ENCODE assay signal across 20 cellular contexts in the genomic region with DNA sequence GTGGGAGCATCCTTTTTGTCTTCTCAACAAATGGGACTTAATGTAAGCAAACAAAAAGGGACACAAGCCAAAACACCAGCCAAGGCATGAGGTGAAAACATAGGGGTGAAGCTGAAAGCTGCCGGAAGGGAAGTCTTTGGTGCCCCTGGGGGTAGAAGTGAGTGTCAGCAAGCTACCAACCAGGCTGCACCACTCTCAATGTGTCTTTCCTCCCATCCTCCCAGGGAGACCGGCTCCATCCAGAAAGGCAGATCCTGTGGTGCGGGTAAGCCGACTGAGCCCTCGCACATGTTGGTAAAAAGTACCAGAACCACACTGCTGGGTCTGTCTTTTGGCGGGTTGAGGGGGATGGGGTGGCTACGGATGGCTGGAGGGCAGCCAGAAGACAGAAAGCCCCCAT. TPM values are rescaled to one million over a fixed set of nuclear protein-coding genes. Genes with fewer than 3 reads are reported as not detected.
DNase-seq lines count a peak whose midpoint lies in the region; ATAC-seq, FAIRE-seq and TF ChIP-seq lines count a peak whose summit lies in the region.
"Had no signal": no experiment of that assay in that cellular context is flagged by ENCODE, and none has a peak within 500 bp of the region (broad histone marks: within the 10 kb centered on the region; RNA-seq: fewer than 3 reads in every experiment).

No MANE protein-coding gene starts in this region.

- no peak overlapping the region for H2BK20ac ChIP-seq in IMR-90 (ENCODE audit: low read depth, low read length)

- H3K4ac ChIP-seq in IMR-90 (ENCODE audit: low read depth, low read length), result no peak overlapping the region

- H4K8ac ChIP-seq in IMR-90 (ENCODE audit: low read depth in 2 of 2, low read length in 2 of 2), result no peak overlapping the region

- intact Hi-C loops in IMR-90 (cut with micrococcal nuclease) (no loop called here), sciatic nerve (cut with DNase I) (loop anchor here (10.0 kb wide), 1 partner anchor 136 kb away; no protein-coding TSS in a partner anchor)

- TF ChIP-seq RAD21 in IMR-90 (IDR thresholded peaks at IDR 0.05; ENCODE audit: low read length), result no peak

- H3K27me3 Mint-ChIP-seq in neural crest cell (ENCODE audit: low read depth), result no peaks in the 10 kb centered on the region
- H3K27me3 Mint-ChIP-seq: activated naive CD8-positive, alpha-beta T cell treated with anti-CD3 and anti-CD28 coated beads for 36 hours; stimulated activated naive CD8-positive, alpha-beta T cell treated with anti-CD3 and anti-CD28 coated beads, Interleukin-15, amount 100 ng/mL, for 72 hours had no signal

- no peaks in the 10 kb centered on the region for H3K9me3 Mint-ChIP-seq in neural crest cell
- H3K9me3 Mint-ChIP-seq: activated naive CD8-positive, alpha-beta T cell treated with anti-CD3 and anti-CD28 coated beads for 36 hours; stimulated activated naive CD8-positive, alpha-beta T cell treated with anti-CD3 and anti-CD28 coated beads, Interleukin-15, amount 100 ng/mL, for 72 hours; T-helper 2 cell treated with Interferon-gamma antibody and Interleukin-4, amounts not matched to agents 5 μg/mL and 100 μg/mL, for 36 hours had no signal

- H3K9me3 ChIP-seq in IMR-90 (ENCODE audit: control insufficient read depth, insufficient read depth, low read length), result no peaks in the 10 kb centered on the region
- H3K9me3 ChIP-seq: MG63, uterus had no signal

- peak overlapping the region; percentile 8; the same call in 1 of the 2 replicates for H3K23ac ChIP-seq in IMR-90 (ENCODE audit: low read depth, low read length)

- H3K4me3 ChIP-seq in IMR-90 (ENCODE audit: insufficient read depth, low read depth, low read length), result no peak overlapping the region
- H3K4me3 ChIP-seq in bronchial epithelial cell (ENCODE audit: low read depth, low read length), result no peak overlapping the region
- H3K4me3 ChIP-seq: MG63, uterus had no signal

- H3K36me3 ChIP-seq in IMR-90 (ENCODE audit: control insufficient read depth, insufficient read depth, low read length) (peaks cover 24% of the 10 kb centered on the region), bronchial epithelial cell (ENCODE audit: control insufficient read depth, insufficient read depth, low read length) (peaks cover 8% of the 10 kb centered on the region)
- H3K36me3 ChIP-seq: MG63, uterus had no signal

- no peak overlapping the region for H2AK9ac ChIP-seq in IMR-90 (replicated peaks; ENCODE audit: low read depth, low read length, poor library complexity)

- in situ Hi-C loops in IMR-90 (cut with MboI; ENCODE audit: low sequenced_read_pairs), result loop anchor here (25.0 kb wide), 1 partner anchor 527 kb away; no protein-coding TSS in a partner anchor

- H2AK5ac ChIP-seq in IMR-90 (ENCODE audit: low read depth, low read length), result no peak overlapping the region

- H4K20me1 ChIP-seq in IMR-90 (ENCODE audit: insufficient read depth, low read length), result 0 out of 2 replicates have a peak, but pooled peaks cover 5% of the 10 kb centered on the region

- H3K27me3 ChIP-seq in IMR-90 (ENCODE audit: control insufficient read depth, insufficient read depth, low read length), result no peaks in the 10 kb centered on the region
- H3K27me3 ChIP-seq in bronchial epithelial cell (ENCODE audit: control insufficient read depth, insufficient read depth, low read length), result no peaks in the 10 kb centered on the region
- H3K27me3 ChIP-seq: MG63, uterus had no signal

- peaks cover 4% of the 10 kb centered on the region; the same call in 1 of the 2 replicates for H3K4me1 ChIP-seq in IMR-90 (ENCODE audit: control insufficient read depth, insufficient read depth, low read length)
- H3K4me1 ChIP-seq: uterus had no signal

- peak overlapping the region; percentile 43 for H3K27ac Mint-ChIP-seq in neural crest cell (ENCODE audit: unreplicated experiment)
- H3K27ac Mint-ChIP-seq: activated naive CD8-positive, alpha-beta T cell treated with anti-CD3 and anti-CD28 coated beads for 36 hours; T-helper 2 cell treated with Interferon-gamma antibody and Interleukin-4, amounts not matched to agents 5 μg/mL and 100 μg/mL, for 36 hours had no signal

- peaks cover 6% of the 10 kb centered on the region for H3K36me3 Mint-ChIP-seq in neural crest cell (ENCODE audit: low read depth)

- TF ChIP-seq CTCF in IMR-90 (conservative IDR thresholded peaks at IDR 0.05; ENCODE audit: low read depth, low read length), result peak; percentile 29; the same call in 1 of the 2 replicates
- TF ChIP-seq CTCF in bronchial epithelial cell (IDR thresholded peaks at IDR 0.05; ENCODE audit: insufficient read depth, low read length, severe bottlenecking), result peak; percentile 6
- no peak for TF ChIP-seq CTCF in neural crest cell (conservative IDR thresholded peaks at IDR 0.05)
- no peak for TF ChIP-seq CTCF in GM10248 (IDR thresholded peaks at IDR 0.05; ENCODE audit: control extremely low read depth, extremely low read depth, low read depth, missing control alignments)

- POLR2A ChIA-PET in IMR-90 (lab: Charles Lee; ENCODE audit: unreplicated experiment), result no interaction called here
- POLR2A ChIA-PET in GM10248 (lab: Yijun Ruan, JAX), result no interaction called here

- peaks cover 7% of the 10 kb centered on the region for H3K9me1 ChIP-seq in IMR-90 (ENCODE audit: insufficient read depth, low read length)

- H3K56ac ChIP-seq in IMR-90 (ENCODE audit: extremely low read depth, insufficient read depth, low read length), result no peak overlapping the region; the same call in 1 of the 2 replicates

- no peak for FAIRE-seq in bronchial epithelial cell (lab: Jason Lieb, UNC)
- FAIRE-seq: GM19239 had no signal

- H2AFZ ChIP-seq in IMR-90 (replicated peaks; ENCODE audit: low read length, poor library complexity), result peak overlapping the region; percentile 17

- no peak for ATAC-seq in IMR-90 (ENCODE audit: low read depth)
- no peak for ATAC-seq in HG03175 (IDR thresholded peaks at IDR 0.05; ENCODE audit: unreplicated experiment)
- ATAC-seq in HG03432 (IDR thresholded peaks at IDR 0.05; ENCODE audit: unreplicated experiment), result no peak
- no peak for ATAC-seq in sciatic nerve
- ATAC-seq: stimulated activated naive CD8-positive, alpha-beta T cell treated with anti-CD3 and anti-CD28 coated beads, Interleukin-15, amount 100 ng/mL, for 72 hours had no signal

- no TSS peak for BruUV-seq in IMR-90 (replicated peaks; lab: Mats Ljungman, UMichigan)

- dilution Hi-C loops in IMR-90 (cut with HindIII; ENCODE audit: low sequenced_read_pairs, unreplicated experiment), result no loop called here

- peaks cover 0 to 4% of the 10 kb centered on the region in 2 experiments; a peak in 2 of 4 replicates for H3K79me1 ChIP-seq in IMR-90 (ENCODE audit: low read depth in 1 of 2, low read length in 2 of 2)

- no peak overlapping the region for H2BK5ac ChIP-seq in IMR-90 (ENCODE audit: low read depth, low read length, poor library complexity, severe bottlenecking)

- WGBS in IMR-90 (ENCODE audit: extremely low coverage in 2 of 2, insufficient read length in 1 of 2), 2 experiments, result 29% methylated on average over 1 of the region's 7 CpGs; no CpG with 5 or more reads in 1 of the 2 experiments

- no peak overlapping the region for H2BK15ac ChIP-seq in IMR-90 (ENCODE audit: low read depth, low read length)

- CTCF ChIA-PET in IMR-90 (lab: Yijun Ruan, JAX) (interaction anchor here (1.4 kb wide), 1 partner anchor 31 kb away, joined by 5 read pairs; no protein-coding TSS in a partner anchor), GM10248 (lab: Yijun Ruan, JAX) (interaction anchor here (0.8 to 4.6 kb wide), 6 partner anchors 12 to 145 kb away, joined by 3 to 48 read pairs (median 9); no protein-coding TSS in a partner anchor)

- no peak for TF ChIP-seq POLR2A in IMR-90 (IDR thresholded peaks at IDR 0.05; ENCODE audit: low read depth, low read length)

- H4K91ac ChIP-seq in IMR-90 (ENCODE audit: insufficient read depth, low read depth, low read length), result no peak overlapping the region

- H3K4me3 Mint-ChIP-seq in neural crest cell, result no peak overlapping the region
- H3K4me3 Mint-ChIP-seq: activated naive CD8-positive, alpha-beta T cell treated with anti-CD3 and anti-CD28 coated beads for 36 hours; stimulated activated naive CD8-positive, alpha-beta T cell treated with anti-CD3 and anti-CD28 coated beads, Interleukin-15, amount 100 ng/mL, for 72 hours; T-helper 2 cell treated with Interferon-gamma antibody and Interleukin-4, amounts not matched to agents 5 μg/mL and 100 μg/mL, for 36 hours had no signal

- peaks cover 30% of the 10 kb centered on the region for H3K4me1 Mint-ChIP-seq in neural crest cell

- no peak overlapping the region for H2BK120ac ChIP-seq in IMR-90 (ENCODE audit: low read depth, low read length)

- DNase-seq in COR-L47 (lab: John Stamatoyannopoulos, UW) (peak; percentile 4), IMR-90 (peak; percentile 11), bronchial epithelial cell (ENCODE audit: low read depth) (no peak), neural crest cell (ENCODE audit: low read depth, low spot score) (no peak), sciatic nerve (ENCODE audit: low spot score) (no peak), GM10248 (ENCODE audit: extremely low spot score) (no peak)
- DNase-seq: activated CD4-positive, alpha-beta T cell treated with anti-CD3 and anti-CD28 coated beads for 4 hours; activated naive CD8-positive, alpha-beta T cell treated with anti-CD3 and anti-CD28 coated beads for 36 hours; activated T-cell treated with anti-CD3 and anti-CD28 coated beads for 4 hours; C1 segment of cervical spinal cord; cerebellar nuclear complex; MG63; NCI-H2107; stimulated activated CD4-positive, alpha-beta T cell treated with anti-CD3 and anti-CD28 coated beads, Interleukin-12 subunit alpha, Interleukin-12 subunit beta, amount 100 ng/mL, for 4 hours; stimulated activated naive CD8-positive, alpha-beta T cell treated with anti-CD3 and anti-CD28 coated beads, Interleukin-15, amount 100 ng/mL, for 72 hours; uterus had no signal

- H3K27ac ChIP-seq in IMR-90 (ENCODE audit: insufficient read depth, low read length), result no peak overlapping the region
- H3K27ac ChIP-seq: uterus had no signal

- no peak overlapping the region for H3K4me2 ChIP-seq in IMR-90 (ENCODE audit: low read depth, low read length)

- no peak overlapping the region for H4K5ac ChIP-seq in IMR-90 (ENCODE audit: low read depth, low read length)

- H3K18ac ChIP-seq in IMR-90 (ENCODE audit: low read depth, low read length), result no peak overlapping the region

- 0 out of 2 replicates have a peak overlapping the region, but pooled peaks have one; percentile 8 for H3K9ac ChIP-seq in IMR-90 (ENCODE audit: low read depth, low read length)

- no peak overlapping the region for H3K14ac ChIP-seq in IMR-90 (replicated peaks; ENCODE audit: low read depth, low read length)

TF ChIP-seq in IMR-90, 13 proteins besides CTCF, POLR2A, EP300 and RAD21 (continues in another document):
- TF ChIP-seq MAZ (IDR thresholded peaks at IDR 0.05; ENCODE audit: borderline replicate concordance, low read depth, low read length) (no peak), FOS (IDR thresholded peaks at IDR 0.05; ENCODE audit: low read depth, low read length) (no peak), BHLHE40 (IDR thresholded peaks at IDR 0.05; ENCODE audit: low read depth, low read length) (no peak)

RNA-seq across cellular contexts. Expression of gene SREBF1, which starts 52.0 kb away (rescaled TPM):
- total RNA-seq in IMR-90 (2012; rRNA removed), result 3.3 and 3.4 TPM in 2 replicates
- polyA plus RNA-seq in IMR-90 (2012; rRNA removed), result 20.4 and 22.3 TPM in 2 replicates
- polyA plus RNA-seq in IMR-90 (2012; cell fraction: cytosol; rRNA removed), result 16.2 and 23.6 TPM in 2 replicates
- 82.8 and 188 TPM in 2 replicates for polyA plus RNA-seq in IMR-90 (2012; cell fraction: nucleus; rRNA removed; ENCODE audit: low replicate concordance)
- total RNA-seq in bronchial epithelial cell, result 51.6 and 65.5 TPM in 2 replicates
- total RNA-seq in neural crest cell, result 128 and 132 TPM in 2 replicates
- 257 TPM for total RNA-seq in sciatic nerve

Comparison
In these comparisons a context has a peak if more than half of its experiments do, and no peak if none do; other contexts are left out.
1. DNase-seq: peak in COR-L47 (single experiment) and IMR-90 (single experiment); none in bronchial epithelial cell (single experiment), neural crest cell (single experiment), sciatic nerve (single experiment) and GM10248 (single experiment).
2. CTCF ChIP-seq: peak in IMR-90 (single experiment) and bronchial epithelial cell (single experiment); none in neural crest cell (single experiment) and GM10248 (single experiment).
3. RNA of gene SREBF1, which starts 52.0 kb away (total RNA-seq): 257 TPM in sciatic nerve (single experiment), 128 to 132 TPM in neural crest cell and 51.6 to 65.5 TPM in bronchial epithelial cell; 3.3 to 3.4 TPM in IMR-90; every median in the first group is over 10 times any median in the second.